ENCODE assay signal across 1 cellular context in the genomic region with DNA sequence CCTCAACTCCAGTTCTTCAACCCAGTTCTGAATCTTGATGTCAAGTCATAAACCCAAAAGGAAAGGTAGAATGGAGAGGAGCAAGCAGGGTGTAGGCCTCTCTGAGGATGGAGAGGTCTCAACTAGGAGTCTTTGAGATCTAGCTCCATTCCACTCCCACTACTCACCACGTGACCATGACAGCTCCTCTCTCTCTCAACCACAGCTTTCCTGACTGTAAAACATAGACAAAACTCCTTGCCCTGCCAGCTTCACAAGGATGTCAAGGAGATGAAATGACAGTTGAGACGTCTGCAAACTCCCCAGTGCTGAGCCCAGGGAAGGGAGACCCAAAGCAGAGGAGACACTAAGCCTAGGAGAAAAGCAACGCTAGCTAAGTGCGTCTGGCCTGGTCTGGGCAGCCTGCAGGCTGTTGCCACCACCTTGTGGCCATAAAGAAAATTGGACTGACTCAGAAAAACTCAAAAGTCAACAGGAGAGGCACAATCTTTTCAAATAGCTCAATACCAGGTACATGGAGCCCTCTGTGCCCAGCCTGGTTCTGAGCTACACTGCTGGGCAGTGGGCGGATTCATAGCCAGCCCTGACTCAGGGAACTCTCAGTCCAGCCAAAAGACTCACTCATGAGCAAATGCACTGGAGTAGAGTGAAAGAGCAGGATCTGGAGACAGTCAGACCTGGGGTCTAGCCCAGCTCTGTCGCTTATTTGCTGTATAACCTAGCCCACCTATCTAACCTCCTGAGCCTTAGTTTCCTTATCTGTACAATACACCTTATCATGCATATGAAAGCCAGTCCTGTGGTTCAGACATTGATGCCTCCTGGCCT.
TF ChIP-seq lines count a peak whose summit lies in the region.

No MANE protein-coding gene starts in this region.

TF ChIP-seq in GM23338, 12 proteins besides CTCF, POLR2A, EP300 and RAD21 (continued from another document):
- TF ChIP-seq, protein P1, sequence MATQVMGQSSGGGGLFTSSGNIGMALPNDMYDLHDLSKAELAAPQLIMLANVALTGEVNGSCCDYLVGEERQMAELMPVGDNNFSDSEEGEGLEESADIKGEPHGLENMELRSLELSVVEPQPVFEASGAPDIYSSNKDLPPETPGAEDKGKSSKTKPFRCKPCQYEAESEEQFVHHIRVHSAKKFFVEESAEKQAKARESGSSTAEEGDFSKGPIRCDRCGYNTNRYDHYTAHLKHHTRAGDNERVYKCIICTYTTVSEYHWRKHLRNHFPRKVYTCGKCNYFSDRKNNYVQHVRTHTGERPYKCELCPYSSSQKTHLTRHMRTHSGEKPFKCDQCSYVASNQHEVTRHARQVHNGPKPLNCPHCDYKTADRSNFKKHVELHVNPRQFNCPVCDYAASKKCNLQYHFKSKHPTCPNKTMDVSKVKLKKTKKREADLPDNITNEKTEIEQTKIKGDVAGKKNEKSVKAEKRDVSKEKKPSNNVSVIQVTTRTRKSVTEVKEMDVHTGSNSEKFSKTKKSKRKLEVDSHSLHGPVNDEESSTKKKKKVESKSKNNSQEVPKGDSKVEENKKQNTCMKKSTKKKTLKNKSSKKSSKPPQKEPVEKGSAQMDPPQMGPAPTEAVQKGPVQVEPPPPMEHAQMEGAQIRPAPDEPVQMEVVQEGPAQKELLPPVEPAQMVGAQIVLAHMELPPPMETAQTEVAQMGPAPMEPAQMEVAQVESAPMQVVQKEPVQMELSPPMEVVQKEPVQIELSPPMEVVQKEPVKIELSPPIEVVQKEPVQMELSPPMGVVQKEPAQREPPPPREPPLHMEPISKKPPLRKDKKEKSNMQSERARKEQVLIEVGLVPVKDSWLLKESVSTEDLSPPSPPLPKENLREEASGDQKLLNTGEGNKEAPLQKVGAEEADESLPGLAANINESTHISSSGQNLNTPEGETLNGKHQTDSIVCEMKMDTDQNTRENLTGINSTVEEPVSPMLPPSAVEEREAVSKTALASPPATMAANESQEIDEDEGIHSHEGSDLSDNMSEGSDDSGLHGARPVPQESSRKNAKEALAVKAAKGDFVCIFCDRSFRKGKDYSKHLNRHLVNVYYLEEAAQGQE (IDR thresholded peaks at IDR 0.05; ENCODE audit: unreplicated experiment), result no peak
- TF ChIP-seq EZH2 (IDR thresholded peaks at IDR 0.05; ENCODE audit: low read depth, unreplicated experiment) (no peak), POLR2AphosphoS5 (IDR thresholded peaks at IDR 0.05; ENCODE audit: low read depth) (no peak), STAT1 (IDR thresholded peaks at IDR 0.05; ENCODE audit: unreplicated experiment) (no peak), ZNF114 (CRISPR knock-in tag; IDR thresholded peaks at IDR 0.05) (no peak), JUNB (IDR thresholded peaks at IDR 0.05; ENCODE audit: unreplicated experiment) (no peak), ZNF331 (CRISPR knock-in tag; IDR thresholded peaks at IDR 0.05; ENCODE audit: low read depth) (no peak)
- TF ChIP-seq, protein P2, sequence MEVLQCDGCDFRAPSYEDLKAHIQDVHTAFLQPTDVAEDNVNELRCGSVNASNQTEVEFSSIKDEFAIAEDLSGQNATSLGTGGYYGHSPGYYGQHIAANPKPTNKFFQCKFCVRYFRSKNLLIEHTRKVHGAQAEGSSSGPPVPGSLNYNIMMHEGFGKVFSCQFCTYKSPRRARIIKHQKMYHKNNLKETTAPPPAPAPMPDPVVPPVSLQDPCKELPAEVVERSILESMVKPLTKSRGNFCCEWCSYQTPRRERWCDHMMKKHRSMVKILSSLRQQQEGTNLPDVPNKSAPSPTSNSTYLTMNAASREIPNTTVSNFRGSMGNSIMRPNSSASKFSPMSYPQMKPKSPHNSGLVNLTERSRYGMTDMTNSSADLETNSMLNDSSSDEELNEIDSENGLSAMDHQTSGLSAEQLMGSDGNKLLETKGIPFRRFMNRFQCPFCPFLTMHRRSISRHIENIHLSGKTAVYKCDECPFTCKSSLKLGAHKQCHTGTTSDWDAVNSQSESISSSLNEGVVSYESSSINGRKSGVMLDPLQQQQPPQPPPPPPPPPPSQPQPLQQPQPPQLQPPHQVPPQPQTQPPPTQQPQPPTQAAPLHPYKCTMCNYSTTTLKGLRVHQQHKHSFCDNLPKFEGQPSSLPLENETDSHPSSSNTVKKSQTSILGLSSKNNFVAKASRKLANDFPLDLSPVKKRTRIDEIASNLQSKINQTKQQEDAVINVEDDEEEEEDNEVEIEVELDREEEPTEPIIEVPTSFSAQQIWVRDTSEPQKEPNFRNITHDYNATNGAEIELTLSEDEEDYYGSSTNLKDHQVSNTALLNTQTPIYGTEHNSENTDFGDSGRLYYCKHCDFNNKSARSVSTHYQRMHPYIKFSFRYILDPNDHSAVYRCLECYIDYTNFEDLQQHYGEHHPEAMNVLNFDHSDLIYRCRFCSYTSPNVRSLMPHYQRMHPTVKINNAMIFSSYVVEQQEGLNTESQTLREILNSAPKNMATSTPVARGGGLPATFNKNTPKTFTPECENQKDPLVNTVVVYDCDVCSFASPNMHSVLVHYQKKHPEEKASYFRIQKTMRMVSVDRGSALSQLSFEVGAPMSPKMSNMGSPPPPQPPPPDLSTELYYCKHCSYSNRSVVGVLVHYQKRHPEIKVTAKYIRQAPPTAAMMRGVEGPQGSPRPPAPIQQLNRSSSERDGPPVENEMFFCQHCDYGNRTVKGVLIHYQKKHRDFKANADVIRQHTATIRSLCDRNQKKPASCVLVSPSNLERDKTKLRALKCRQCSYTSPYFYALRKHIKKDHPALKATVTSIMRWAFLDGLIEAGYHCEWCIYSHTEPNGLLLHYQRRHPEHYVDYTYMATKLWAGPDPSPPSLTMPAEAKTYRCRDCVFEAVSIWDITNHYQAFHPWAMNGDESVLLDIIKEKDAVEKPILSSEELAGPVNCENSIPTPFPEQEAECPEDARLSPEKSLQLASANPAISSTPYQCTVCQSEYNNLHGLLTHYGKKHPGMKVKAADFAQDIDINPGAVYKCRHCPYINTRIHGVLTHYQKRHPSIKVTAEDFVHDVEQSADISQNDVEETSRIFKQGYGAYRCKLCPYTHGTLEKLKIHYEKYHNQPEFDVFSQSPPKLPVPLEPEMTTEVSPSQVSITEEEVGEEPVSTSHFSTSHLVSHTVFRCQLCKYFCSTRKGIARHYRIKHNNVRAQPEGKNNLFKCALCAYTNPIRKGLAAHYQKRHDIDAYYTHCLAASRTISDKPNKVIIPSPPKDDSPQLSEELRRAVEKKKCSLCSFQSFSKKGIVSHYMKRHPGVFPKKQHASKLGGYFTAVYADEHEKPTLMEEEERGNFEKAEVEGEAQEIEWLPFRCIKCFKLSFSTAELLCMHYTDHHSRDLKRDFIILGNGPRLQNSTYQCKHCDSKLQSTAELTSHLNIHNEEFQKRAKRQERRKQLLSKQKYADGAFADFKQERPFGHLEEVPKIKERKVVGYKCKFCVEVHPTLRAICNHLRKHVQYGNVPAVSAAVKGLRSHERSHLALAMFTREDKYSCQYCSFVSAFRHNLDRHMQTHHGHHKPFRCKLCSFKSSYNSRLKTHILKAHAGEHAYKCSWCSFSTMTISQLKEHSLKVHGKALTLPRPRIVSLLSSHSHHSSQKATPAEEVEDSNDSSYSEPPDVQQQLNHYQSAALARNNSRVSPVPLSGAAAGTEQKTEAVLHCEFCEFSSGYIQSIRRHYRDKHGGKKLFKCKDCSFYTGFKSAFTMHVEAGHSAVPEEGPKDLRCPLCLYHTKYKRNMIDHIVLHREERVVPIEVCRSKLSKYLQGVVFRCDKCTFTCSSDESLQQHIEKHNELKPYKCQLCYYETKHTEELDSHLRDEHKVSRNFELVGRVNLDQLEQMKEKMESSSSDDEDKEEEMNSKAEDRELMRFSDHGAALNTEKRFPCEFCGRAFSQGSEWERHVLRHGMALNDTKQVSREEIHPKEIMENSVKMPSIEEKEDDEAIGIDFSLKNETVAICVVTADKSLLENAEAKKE (CRISPR knock-in tag; IDR thresholded peaks at IDR 0.05), result no peak
- TF ChIP-seq, protein P3, sequence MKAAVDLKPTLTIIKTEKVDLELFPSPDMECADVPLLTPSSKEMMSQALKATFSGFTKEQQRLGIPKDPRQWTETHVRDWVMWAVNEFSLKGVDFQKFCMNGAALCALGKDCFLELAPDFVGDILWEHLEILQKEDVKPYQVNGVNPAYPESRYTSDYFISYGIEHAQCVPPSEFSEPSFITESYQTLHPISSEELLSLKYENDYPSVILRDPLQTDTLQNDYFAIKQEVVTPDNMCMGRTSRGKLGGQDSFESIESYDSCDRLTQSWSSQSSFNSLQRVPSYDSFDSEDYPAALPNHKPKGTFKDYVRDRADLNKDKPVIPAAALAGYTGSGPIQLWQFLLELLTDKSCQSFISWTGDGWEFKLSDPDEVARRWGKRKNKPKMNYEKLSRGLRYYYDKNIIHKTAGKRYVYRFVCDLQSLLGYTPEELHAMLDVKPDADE (IDR thresholded peaks at IDR 0.05), result no peak
TF ChIP-seq in GM23338: peak in this region for 0.
